9 cellular contexts compared by ENCODE assay signal in genomic region chr5:137737349-137738256, GRCh38. TPM values are rescaled to one million over a fixed set of nuclear protein-coding genes. Genes with fewer than 3 reads are reported as not detected.
DNase-seq lines count a peak whose midpoint lies in the region; ATAC-seq and TF ChIP-seq lines count a peak whose summit lies in the region.
"Had no signal": no experiment of that assay in that cellular context is flagged by ENCODE, and none has a peak within 500 bp of the region (broad histone marks: within the 10 kb centered on the region; RNA-seq: fewer than 3 reads in every experiment).

No MANE protein-coding gene starts in this region.

- H3K9me3 ChIP-seq in right cardiac atrium (ENCODE audit: control insufficient read depth, low read length): no peaks in the 10 kb centered on the region

- H3K4me1 ChIP-seq in right cardiac atrium (ENCODE audit: control insufficient read depth, insufficient read depth, low read length): peaks cover 13% of the 10 kb centered on the region

- no peaks in the 10 kb centered on the region for H3K36me3 Mint-ChIP-seq in activated T-helper 17 cell treated with anti-CD3 and anti-CD28 coated beads, Interleukin-2, amount 50 U/mL, for 72 hours (ENCODE audit: low read depth)

- intact Hi-C loops in right cardiac atrium (cut with DNase I): loop anchor here in 1 of 4 donors (5.0 kb wide), 1 partner anchor 110 kb away; no protein-coding TSS in a partner anchor

- WGBS in right cardiac atrium: 24% methylated on average over 5 of the region's 5 CpGs

- no peak for TF ChIP-seq CTCF in AG10803 (conservative IDR thresholded peaks at IDR 0.05; ENCODE audit: low read length)

- H3K4me3 ChIP-seq in AG10803 (ENCODE audit: low read length) (no peak overlapping the region), right cardiac atrium (ENCODE audit: low read length) (no peak overlapping the region)

- H3K4me3 Mint-ChIP-seq in activated T-helper 17 cell treated with anti-CD3 and anti-CD28 coated beads, Interleukin-2, amount 50 U/mL, for 72 hours: no peak overlapping the region

- peak overlapping the region; percentile 54 for H3K27ac ChIP-seq in right cardiac atrium (ENCODE audit: low read length)

- no peaks in the 10 kb centered on the region for H3K27me3 Mint-ChIP-seq in activated T-helper 17 cell treated with anti-CD3 and anti-CD28 coated beads, Interleukin-2, amount 50 U/mL, for 72 hours

- no peak overlapping the region for H3K27ac Mint-ChIP-seq in activated T-helper 17 cell treated with anti-CD3 and anti-CD28 coated beads, Interleukin-2, amount 50 U/mL, for 72 hours

- H3K9me3 Mint-ChIP-seq in activated T-helper 17 cell treated with anti-CD3 and anti-CD28 coated beads, Interleukin-2, amount 50 U/mL, for 72 hours: no peaks in the 10 kb centered on the region

- ATAC-seq in activated T-helper 17 cell treated with anti-CD3 and anti-CD28 coated beads, Interleukin-2, amount 50 U/mL, for 72 hours (replicated peaks): peak; percentile 84
- peak; percentile 84 to 87 for ATAC-seq in right cardiac atrium
- no peak for ATAC-seq in HG03342 (IDR thresholded peaks at IDR 0.05; ENCODE audit: unreplicated experiment)
- ATAC-seq in GM21619 (IDR thresholded peaks at IDR 0.05; ENCODE audit: unreplicated experiment): no peak
- no peak for ATAC-seq in HG02973 (IDR thresholded peaks at IDR 0.05; ENCODE audit: unreplicated experiment)

- DNase-seq in AG10803 (ENCODE audit: low read depth) (peak; percentile 26), HT-29 (ENCODE audit: low spot score) (peak; percentile 71), right cardiac atrium (peak in 2 of 3 donors; percentile 62 to 64), amygdala (lab: John Stamatoyannopoulos, UW) (no peak)
- DNase-seq: COR-L47 had no signal

- peaks cover 9% of the 10 kb centered on the region for H3K4me1 Mint-ChIP-seq in activated T-helper 17 cell treated with anti-CD3 and anti-CD28 coated beads, Interleukin-2, amount 50 U/mL, for 72 hours

- H3K27me3 ChIP-seq in right cardiac atrium (ENCODE audit: control insufficient read depth, insufficient read depth): no peaks in the 10 kb centered on the region

RNA-seq across cellular contexts. Expression of gene KLHL3, which starts 1.7 kb away (rescaled TPM):
- 3.5 and 4.5 TPM in 2 replicates for total RNA-seq in HT-29 (2014; rRNA removed; shearing (Covaris generic))
- total RNA-seq in activated T-helper 17 cell treated with anti-CD3 and anti-CD28 coated beads, Interleukin-2, amount 50 U/mL, for 72 hours: 1 to 10 TPM; 5.3 to 9.5 TPM
- 10 to 100 TPM; 39.6 to 57.7 (median 41.0) TPM for total RNA-seq in right cardiac atrium
- 13.1 TPM for polyA plus RNA-seq in right cardiac atrium

RNA-seq across cellular contexts. Expression of gene HNRNPA0, which starts 16.6 kb away (rescaled TPM):
- 16.0 and 20.1 TPM in 2 replicates for total RNA-seq in HT-29 (2014; rRNA removed; shearing (Covaris generic))
- total RNA-seq in activated T-helper 17 cell treated with anti-CD3 and anti-CD28 coated beads, Interleukin-2, amount 50 U/mL, for 72 hours: 10 to 100 TPM; 30.0 to 35.5 TPM
- total RNA-seq in right cardiac atrium: 10 to 100 TPM; 16.7 to 26.7 (median 19.7) TPM
- polyA plus RNA-seq in right cardiac atrium: 19.5 TPM

Comparison
In these comparisons a context has a peak if more than half of its experiments do, and no peak if none do; other contexts are left out.
1. DNase-seq: peak in AG10803 (single experiment), HT-29 (single experiment) and right cardiac atrium (2 of 3); none in amygdala (0 of 56).
2. ATAC-seq: peak in activated T-helper 17 cell treated with anti-CD3 and anti-CD28 coated beads, Interleukin-2, amount 50 U/mL, for 72 hours (single experiment) and right cardiac atrium (2 of 2); none in HG03342 (single experiment), GM21619 (single experiment) and HG02973 (single experiment).